In the genomic region with DNA sequence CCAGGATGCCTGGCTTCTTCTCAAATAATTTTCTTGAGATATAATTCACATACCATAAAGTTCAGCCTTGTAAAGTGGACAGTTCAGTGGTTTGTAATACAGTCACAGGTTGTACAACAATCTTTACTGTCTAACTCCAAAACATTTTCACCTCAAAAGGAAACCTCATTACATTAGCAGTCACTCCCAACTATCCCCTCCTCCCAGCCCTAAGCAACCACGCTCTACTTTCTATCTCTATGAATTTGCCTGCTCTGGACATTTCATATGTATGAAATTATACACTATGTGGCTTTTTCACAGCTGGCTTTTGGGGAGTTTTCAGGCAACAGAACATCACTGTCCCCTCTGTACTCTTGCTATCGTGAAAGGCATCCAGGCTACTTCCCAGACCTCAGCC, we compare ENCODE assay signal across 11 cellular contexts. TPM values are rescaled to one million over a fixed set of nuclear protein-coding genes. Genes with fewer than 3 reads are reported as not detected.
A peak's percentile ranks its signal among the peaks of the same experiment; 100 is the strongest.
DNase-seq lines count a peak whose midpoint lies in the region; ATAC-seq and TF ChIP-seq lines count a peak whose summit lies in the region.
"Had no signal": no experiment of that assay in that cellular context is flagged by ENCODE, and none has a peak within 500 bp of the region (broad histone marks: within the 10 kb centered on the region; RNA-seq: fewer than 3 reads in every experiment).

No MANE protein-coding gene starts in this region.

- H3K27me3 Mint-ChIP-seq in natural killer cell treated with Interleukin-12 subunit alpha and Interleukin-12 subunit beta and Interleukin-15 and Interleukin-18, amount 100 ng/mL, for 72 hours: peaks cover 2 to 6% of the 10 kb centered on the region in 2 donors
- peaks cover 3 to 8% of the 10 kb centered on the region in 2 donors for H3K27me3 Mint-ChIP-seq in natural killer cell (ENCODE audit: low read depth in 2 of 2)
- H3K27me3 Mint-ChIP-seq in activated T-helper 17 cell treated with anti-CD3 and anti-CD28 coated beads, Interleukin-2, amount 50 U/mL, for 72 hours: no peaks in the 10 kb centered on the region

- no peak for TF ChIP-seq POLR2A in suprapubic skin (IDR thresholded peaks at IDR 0.05)

- intact Hi-C loops in natural killer cell (cut with micrococcal nuclease) (no loop called here), head of caudate nucleus (cut with DNase I) (no loop called here), dorsolateral prefrontal cortex (cut with DNase I) (no loop called here)

- no peaks in the 10 kb centered on the region for H3K36me3 Mint-ChIP-seq in natural killer cell treated with Interleukin-12 subunit alpha and Interleukin-12 subunit beta and Interleukin-15 and Interleukin-18, amount 100 ng/mL, for 72 hours
- no peaks in the 10 kb centered on the region for H3K36me3 Mint-ChIP-seq in natural killer cell
- no peaks in the 10 kb centered on the region for H3K36me3 Mint-ChIP-seq in activated T-helper 17 cell treated with anti-CD3 and anti-CD28 coated beads, Interleukin-2, amount 50 U/mL, for 72 hours (ENCODE audit: low read depth)

- no peak overlapping the region for H3K4me3 ChIP-seq in suprapubic skin
- H3K4me3 ChIP-seq in dorsolateral prefrontal cortex: no peak overlapping the region
- H3K4me3 ChIP-seq: cardiac muscle cell had no signal

- H3K9me3 ChIP-seq in suprapubic skin: no peaks in the 10 kb centered on the region

- WGBS in suprapubic skin: 68% methylated on average over 2 of the region's 2 CpGs

- H3K4me1 ChIP-seq in suprapubic skin: peaks cover 24% of the 10 kb centered on the region

- peak; percentile 7 to 8 for ATAC-seq in natural killer cell treated with Interleukin-12 subunit alpha and Interleukin-12 subunit beta and Interleukin-15 and Interleukin-18, amount 100 ng/mL, for 72 hours
- no peak for ATAC-seq in natural killer cell
- ATAC-seq in HG03039 (IDR thresholded peaks at IDR 0.05; ENCODE audit: unreplicated experiment): peak; percentile 1
- peak; percentile 2 for ATAC-seq in activated T-helper 17 cell treated with anti-CD3 and anti-CD28 coated beads, Interleukin-2, amount 50 U/mL, for 72 hours (replicated peaks)

- TF ChIP-seq CTCF in natural killer cell (IDR thresholded peaks at IDR 0.05) (no peak), suprapubic skin (IDR thresholded peaks at IDR 0.05) (no peak), dorsolateral prefrontal cortex (IDR thresholded peaks at IDR 0.05 in 54 of 56, conservative IDR thresholded peaks at IDR 0.05 in 2 of 56; ENCODE audit: low read depth in 1 of 56, partially characterized antibody in 56 of 56) (no peak)

- peaks cover 3% of the 10 kb centered on the region for H3K9me3 Mint-ChIP-seq in natural killer cell treated with Interleukin-12 subunit alpha and Interleukin-12 subunit beta and Interleukin-15 and Interleukin-18, amount 100 ng/mL, for 72 hours
- no peaks in the 10 kb centered on the region for H3K9me3 Mint-ChIP-seq in natural killer cell
- H3K9me3 Mint-ChIP-seq in activated T-helper 17 cell treated with anti-CD3 and anti-CD28 coated beads, Interleukin-2, amount 50 U/mL, for 72 hours: no peaks in the 10 kb centered on the region

- H3K36me3 ChIP-seq in suprapubic skin: no peaks in the 10 kb centered on the region
- H3K36me3 ChIP-seq: cardiac muscle cell had no signal

- no peak for TF ChIP-seq EP300 in suprapubic skin (IDR thresholded peaks at IDR 0.05)

- H3K27ac ChIP-seq in suprapubic skin (peak overlapping the region; percentile 15), dorsolateral prefrontal cortex (no peak overlapping the region)
- H3K27ac ChIP-seq: cardiac muscle cell had no signal

- DNase-seq in natural killer cell treated with Interleukin-12 subunit alpha and Interleukin-12 subunit beta and Interleukin-15 and Interleukin-18, amount 100 ng/mL, for 72 hours (ENCODE audit: low spot score): no peak
- DNase-seq in natural killer cell (no peak), suprapubic skin (ENCODE audit: low spot score in 2 of 2) (no peak), head of caudate nucleus (no peak), occipital lobe (lab: John Stamatoyannopoulos, UW) (no peak), dorsolateral prefrontal cortex (no peak)
- DNase-seq: activated gamma-delta T cell had no signal

- H3K27me3 ChIP-seq in suprapubic skin (no peaks in the 10 kb centered on the region), dorsolateral prefrontal cortex (peaks cover 0 to 4% (median 0%) of the 10 kb centered on the region in 45 donors)
- H3K27me3 ChIP-seq: cardiac muscle cell had no signal

- peak overlapping the region; percentile 92 to 97 for H3K27ac Mint-ChIP-seq in natural killer cell treated with Interleukin-12 subunit alpha and Interleukin-12 subunit beta and Interleukin-15 and Interleukin-18, amount 100 ng/mL, for 72 hours
- H3K27ac Mint-ChIP-seq in natural killer cell: peak overlapping the region in 1 of 2 donors; percentile 15
- peak overlapping the region; percentile 81 for H3K27ac Mint-ChIP-seq in activated T-helper 17 cell treated with anti-CD3 and anti-CD28 coated beads, Interleukin-2, amount 50 U/mL, for 72 hours

- peak overlapping the region; percentile 82 for H3K4me3 Mint-ChIP-seq in natural killer cell treated with Interleukin-12 subunit alpha and Interleukin-12 subunit beta and Interleukin-15 and Interleukin-18, amount 100 ng/mL, for 72 hours
- H3K4me3 Mint-ChIP-seq in natural killer cell: no peak overlapping the region
- H3K4me3 Mint-ChIP-seq in activated T-helper 17 cell treated with anti-CD3 and anti-CD28 coated beads, Interleukin-2, amount 50 U/mL, for 72 hours: peak overlapping the region; percentile 50

- peaks cover 41 to 53% of the 10 kb centered on the region in 2 donors for H3K4me1 Mint-ChIP-seq in natural killer cell treated with Interleukin-12 subunit alpha and Interleukin-12 subunit beta and Interleukin-15 and Interleukin-18, amount 100 ng/mL, for 72 hours (ENCODE audit: low read depth in 2 of 2)
- peaks cover 12 to 19% of the 10 kb centered on the region in 2 donors for H3K4me1 Mint-ChIP-seq in natural killer cell
- peaks cover 16% of the 10 kb centered on the region for H3K4me1 Mint-ChIP-seq in activated T-helper 17 cell treated with anti-CD3 and anti-CD28 coated beads, Interleukin-2, amount 50 U/mL, for 72 hours

RNA-seq across cellular contexts. Expression of gene TGM5, which starts 17.5 kb away (rescaled TPM):
- total RNA-seq in natural killer cell treated with Interleukin-12 subunit alpha and Interleukin-12 subunit beta and Interleukin-15 and Interleukin-18, amount 100 ng/mL, for 72 hours: 1 to 10 TPM in 1 of 2 donors, under 1 TPM in 1; 0.95 to 2.0 TPM
- total RNA-seq in natural killer cell: not detected
- under 1 TPM; 0.48 to 0.61 TPM for total RNA-seq in activated T-helper 17 cell treated with anti-CD3 and anti-CD28 coated beads, Interleukin-2, amount 50 U/mL, for 72 hours
- total RNA-seq in suprapubic skin: 100 to 1,000 TPM in 1 of 4 donors, 10 to 100 TPM in 3; 61.6 to 146 (median 69.3) TPM
- not detected for total RNA-seq in occipital lobe
- under 1 TPM in 8 of 120 experiments, not detected in 112; 0.14 to 0.88 (median 0.34) TPM for total RNA-seq in dorsolateral prefrontal cortex
- total RNA-seq: cardiac muscle cell had no signal

RNA-seq across cellular contexts. Expression of gene EPB42, which starts 28.4 kb away (rescaled TPM):
- total RNA-seq in natural killer cell treated with Interleukin-12 subunit alpha and Interleukin-12 subunit beta and Interleukin-15 and Interleukin-18, amount 100 ng/mL, for 72 hours: not detected
- total RNA-seq in natural killer cell (not detected), suprapubic skin (not detected), occipital lobe (0.94 TPM), dorsolateral prefrontal cortex (under 1 TPM in 10 of 120 experiments, not detected in 110; 0.23 to 0.83 (median 0.40) TPM)
- total RNA-seq in activated T-helper 17 cell treated with anti-CD3 and anti-CD28 coated beads, Interleukin-2, amount 50 U/mL, for 72 hours: not detected

RNA-seq across cellular contexts. Expression of gene TGM7, which starts 52.8 kb away (rescaled TPM):
- total RNA-seq in natural killer cell treated with Interleukin-12 subunit alpha and Interleukin-12 subunit beta and Interleukin-15 and Interleukin-18, amount 100 ng/mL, for 72 hours: not detected
- total RNA-seq in natural killer cell: not detected
- not detected for total RNA-seq in activated T-helper 17 cell treated with anti-CD3 and anti-CD28 coated beads, Interleukin-2, amount 50 U/mL, for 72 hours
- total RNA-seq in suprapubic skin: not detected
- total RNA-seq in occipital lobe: not detected
- total RNA-seq in dorsolateral prefrontal cortex: under 1 TPM in 1 of 120 experiments, not detected in 119; 0.62 TPM
- total RNA-seq: cardiac muscle cell, posterior vena cava had no signal

Comparison
In these comparisons a context has a peak if more than half of its experiments do, and no peak if none do; other contexts are left out.
1. ATAC-seq: peak in natural killer cell treated with Interleukin-12 subunit alpha and Interleukin-12 subunit beta and Interleukin-15 and Interleukin-18, amount 100 ng/mL, for 72 hours (2 of 2), HG03039 (single experiment) and activated T-helper 17 cell treated with anti-CD3 and anti-CD28 coated beads, Interleukin-2, amount 50 U/mL, for 72 hours (single experiment); none in natural killer cell (0 of 3).
2. RNA of gene TGM5, which starts 17.5 kb away (total RNA-seq): 61.6 to 146 TPM in suprapubic skin; 0.95 to 2.0 TPM in natural killer cell treated with Interleukin-12 subunit alpha and Interleukin-12 subunit beta and Interleukin-15 and Interleukin-18, amount 100 ng/mL, for 72 hours, 0.48 to 0.61 TPM in activated T-helper 17 cell treated with anti-CD3 and anti-CD28 coated beads, Interleukin-2, amount 50 U/mL, for 72 hours, not detected in natural killer cell, not detected in occipital lobe (single experiment) and 0.14 to 0.88 TPM in dorsolateral prefrontal cortex; every median in the first group is over 10 times any median in the second.